ENCODE assay signal across 28 cellular contexts in genomic region chr16:51382940-51383339, GRCh38.
"Had no signal": no experiment of that assay in that cellular context is flagged by ENCODE, and none has a peak within 500 bp of the region (broad histone marks: within the 10 kb centered on the region; RNA-seq: fewer than 3 reads in every experiment).

No MANE protein-coding gene starts in this region.

- ATAC-seq: activated naive CD4-positive, alpha-beta T cell treated with anti-CD3 and anti-CD28 coated beads, Interleukin-2, amount 50 U/mL, for 72 hours; activated T-cell treated with anti-CD3 and anti-CD28 coated beads, Interleukin-2, amount 50 U/mL, for 72 hours; esophagus mucosa; foreskin keratinocyte; gastrocnemius medialis; heart left ventricle had no signal

- H3K36me3 Mint-ChIP-seq: activated naive CD4-positive, alpha-beta T cell treated with anti-CD3 and anti-CD28 coated beads, Interleukin-2, amount 10 ng/mL, durations not matched to agents 7 days and 5 days; activated naive CD4-positive, alpha-beta T cell treated with anti-CD3 and anti-CD28 coated beads, Interleukin-2, amount 50 U/mL, for 72 hours; activated naive CD8-positive, alpha-beta T cell treated with anti-CD3 and anti-CD28 coated beads, Interleukin-2, amount 10 ng/mL, durations not matched to agents 7 days and 5 days; brain had no signal

- H3K4me1 ChIP-seq: ascending aorta, breast epithelium, colonic mucosa, foreskin keratinocyte, gastrocnemius medialis, heart left ventricle had no signal

- H3K9me3 ChIP-seq: ascending aorta, breast epithelium, colonic mucosa, gastrocnemius medialis had no signal

- DNase-seq: activated CD4-positive, alpha-beta memory T cell treated with anti-CD3 and anti-CD28 coated beads, Interleukin-2, amount 10 ng/mL, durations not matched to agents 7 days and 5 days; activated CD4-positive, alpha-beta T cell treated with anti-CD3 and anti-CD28 coated beads for 1 hour; activated CD4-positive, alpha-beta T cell treated with anti-CD3 and anti-CD28 coated beads for 4 hours; activated CD4-positive, alpha-beta T cell treated with anti-CD3 and anti-CD28 coated beads, Interleukin-2, amount 10 ng/mL, durations not matched to agents 7 days and 5 days; activated CD4-positive, alpha-beta T cell treated with anti-CD3 and anti-CD28 coated beads, Interleukin-2, amount 50 U/mL, for 4 hours; activated CD8-positive, alpha-beta memory T cell treated with anti-CD3 and anti-CD28 coated beads, Interleukin-2, amount 50 U/mL, for 48 hours; activated gamma-delta T cell; activated naive CD4-positive, alpha-beta T cell; activated naive CD4-positive, alpha-beta T cell treated with anti-CD3 and anti-CD28 coated beads, Interleukin-2, amount 10 ng/mL, durations not matched to agents 7 days and 5 days; activated naive CD8-positive, alpha-beta T cell treated with anti-CD3 and anti-CD28 coated beads, Interleukin-2, amount 10 ng/mL, durations not matched to agents 7 days and 5 days; activated T-cell treated with anti-CD3 and anti-CD28 coated beads for 4 hours; activated T-cell treated with anti-CD3 and anti-CD28 coated beads, Interleukin-2, amount 50 U/mL, for 24 hours; activated T-cell treated with anti-CD3 and anti-CD28 coated beads, Interleukin-2, amount 50 U/mL, for 72 hours; central memory CD4-positive, alpha-beta T cell; cerebellar nuclear complex; colonic mucosa; effector CD8-positive, alpha-beta T cell; foreskin keratinocyte; gastrocnemius medialis; glutamatergic neuron; heart left ventricle; T-helper 2 cell had no signal

- H3K4me1 Mint-ChIP-seq: activated CD4-positive, alpha-beta memory T cell treated with anti-CD3 and anti-CD28 coated beads, Interleukin-2, amount 10 ng/mL, durations not matched to agents 7 days and 5 days; activated CD4-positive, alpha-beta T cell treated with anti-CD3 and anti-CD28 coated beads, Interleukin-2, amount 10 ng/mL, durations not matched to agents 7 days and 5 days; activated naive CD4-positive, alpha-beta T cell treated with anti-CD3 and anti-CD28 coated beads, Interleukin-2, amount 10 ng/mL, durations not matched to agents 7 days and 5 days; activated naive CD8-positive, alpha-beta T cell treated with anti-CD3 and anti-CD28 coated beads, Interleukin-2, amount 10 ng/mL, durations not matched to agents 7 days and 5 days; brain had no signal

- H3K27ac Mint-ChIP-seq: activated CD4-positive, alpha-beta memory T cell treated with anti-CD3 and anti-CD28 coated beads, Interleukin-2, amount 10 ng/mL, durations not matched to agents 7 days and 5 days; activated CD4-positive, alpha-beta T cell treated with anti-CD3 and anti-CD28 coated beads, Interleukin-2, amount 10 ng/mL, durations not matched to agents 7 days and 5 days; activated naive CD4-positive, alpha-beta T cell treated with anti-CD3 and anti-CD28 coated beads, Interleukin-2, amount 10 ng/mL, durations not matched to agents 7 days and 5 days; activated naive CD4-positive, alpha-beta T cell treated with anti-CD3 and anti-CD28 coated beads, Interleukin-2, amount 50 U/mL, for 72 hours; activated naive CD8-positive, alpha-beta T cell treated with anti-CD3 and anti-CD28 coated beads, Interleukin-2, amount 10 ng/mL, durations not matched to agents 7 days and 5 days; activated T-cell treated with anti-CD3 and anti-CD28 coated beads, Interleukin-2, amount 50 U/mL, for 24 hours; activated T-cell treated with anti-CD3 and anti-CD28 coated beads, Interleukin-2, amount 50 U/mL, for 72 hours; brain had no signal

- H3K27me3 ChIP-seq: ascending aorta, breast epithelium, cardiac muscle cell, colonic mucosa, foreskin keratinocyte, gastrocnemius medialis had no signal

- H3K36me3 ChIP-seq: ascending aorta, breast epithelium, cardiac muscle cell, colonic mucosa, gastrocnemius medialis, heart left ventricle had no signal

- H3K4me3 Mint-ChIP-seq: activated CD4-positive, alpha-beta memory T cell treated with anti-CD3 and anti-CD28 coated beads, Interleukin-2, amount 10 ng/mL, durations not matched to agents 7 days and 5 days; activated CD4-positive, alpha-beta T cell treated with anti-CD3 and anti-CD28 coated beads, Interleukin-2, amount 10 ng/mL, durations not matched to agents 7 days and 5 days; activated naive CD4-positive, alpha-beta T cell treated with anti-CD3 and anti-CD28 coated beads, Interleukin-2, amount 10 ng/mL, durations not matched to agents 7 days and 5 days; activated naive CD8-positive, alpha-beta T cell treated with anti-CD3 and anti-CD28 coated beads, Interleukin-2, amount 10 ng/mL, durations not matched to agents 7 days and 5 days; activated T-cell treated with anti-CD3 and anti-CD28 coated beads, Interleukin-2, amount 50 U/mL, for 24 hours; activated T-cell treated with anti-CD3 and anti-CD28 coated beads, Interleukin-2, amount 50 U/mL, for 72 hours; brain had no signal

- H3K27me3 Mint-ChIP-seq: activated CD4-positive, alpha-beta memory T cell treated with anti-CD3 and anti-CD28 coated beads, Interleukin-2, amount 10 ng/mL, durations not matched to agents 7 days and 5 days; activated CD4-positive, alpha-beta T cell treated with anti-CD3 and anti-CD28 coated beads, Interleukin-2, amount 10 ng/mL, durations not matched to agents 7 days and 5 days; activated naive CD4-positive, alpha-beta T cell treated with anti-CD3 and anti-CD28 coated beads, Interleukin-2, amount 10 ng/mL, durations not matched to agents 7 days and 5 days; activated naive CD8-positive, alpha-beta T cell treated with anti-CD3 and anti-CD28 coated beads, Interleukin-2, amount 10 ng/mL, durations not matched to agents 7 days and 5 days; activated T-cell treated with anti-CD3 and anti-CD28 coated beads, Interleukin-2, amount 50 U/mL, for 24 hours; brain had no signal

- H3K4me3 ChIP-seq: ascending aorta, breast epithelium, cardiac muscle cell, colonic mucosa, gastrocnemius medialis, heart left ventricle had no signal

- H3K27ac ChIP-seq: ascending aorta, breast epithelium, cardiac muscle cell, colonic mucosa, foreskin keratinocyte, gastrocnemius medialis, heart left ventricle had no signal

- H3K9me3 Mint-ChIP-seq: activated CD4-positive, alpha-beta T cell treated with anti-CD3 and anti-CD28 coated beads, Interleukin-2, amount 10 ng/mL, durations not matched to agents 7 days and 5 days had no signal
